In the genomic region with DNA sequence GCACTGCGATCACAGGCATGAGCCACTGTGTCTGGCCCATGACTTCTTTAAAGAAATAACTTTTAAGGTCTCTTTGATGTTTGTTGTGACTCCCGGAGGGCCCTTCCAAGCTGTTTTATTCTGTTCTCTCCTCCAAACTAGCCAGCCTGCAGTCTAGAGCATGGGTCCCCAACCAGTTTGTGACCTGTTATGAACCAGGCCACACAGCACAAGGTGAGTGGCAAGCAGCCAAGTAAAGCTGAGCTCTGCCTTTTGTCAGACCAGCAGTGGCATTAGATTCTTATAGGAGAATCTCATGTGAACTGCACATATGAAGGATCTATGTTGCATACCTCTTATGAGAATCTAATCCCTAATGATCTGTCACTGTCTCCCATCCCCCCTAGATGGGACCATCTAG, we compare ENCODE assay signal across 26 cellular contexts.
"Had no signal": no experiment of that assay in that cellular context is flagged by ENCODE, and none has a peak within 500 bp of the region (broad histone marks: within the 10 kb centered on the region; RNA-seq: fewer than 3 reads in every experiment).

No MANE protein-coding gene starts in this region.

- DNase-seq: glutamatergic neuron; islet precursor cell; left lung; mesendoderm; naive B cell; natural killer cell; nephron progenitor cell; nucleus accumbens; psoas muscle; right lobe of liver; stimulated activated CD4-positive, alpha-beta T cell treated with anti-CD3 and anti-CD28 coated beads, Interleukin-1b, Interleukin-23, amount 100 ng/mL, for 48 hours; stimulated activated CD4-positive, alpha-beta T cell treated with anti-CD3 and anti-CD28 coated beads, Interleukin-2, amount 100 ng/mL, for 48 hours; stimulated activated CD4-positive, alpha-beta T cell treated with anti-CD3 and anti-CD28 coated beads, Interleukin-4, amount 100 ng/mL, for 4 hours; stimulated activated CD8-positive, alpha-beta memory T cell treated with anti-CD3 and anti-CD28 coated beads, Interleukin-4, amount 100 ng/mL, for 48 hours; stimulated activated naive CD8-positive, alpha-beta T cell treated with anti-CD3 and anti-CD28 coated beads, Interleukin-15, Interleukin-2, amounts not matched to agents 100 U/mL and 50 U/mL, for 24 hours; stomach; testis; tibial artery; trophoblast cell; upper lobe of right lung had no signal

- H3K4me1 ChIP-seq: heart left ventricle, left lung, pancreas, psoas muscle, right lobe of liver, stomach, testis, tibial artery, upper lobe of right lung had no signal

- H3K36me3 ChIP-seq: heart left ventricle, left lung, pancreas, right lobe of liver, stomach, tibial artery, upper lobe of right lung had no signal

- H3K4me3 ChIP-seq: heart left ventricle, left lung, lung, pancreas, psoas muscle, right lobe of liver, smooth muscle cell, stomach, testis, tibial artery, upper lobe of right lung had no signal

- H3K27me3 Mint-ChIP-seq: naive B cell; stimulated activated memory B cell treated with anti-CD40 and anti-IgM and Interleukin-4, amounts not matched to agents 10 μg/mL and 1 μg/mL and 100 μg/mL, for 72 hours had no signal

- H3K27ac ChIP-seq: heart left ventricle, left lung, pancreas, psoas muscle, right lobe of liver, stomach, testis, tibial artery, upper lobe of right lung had no signal

- H3K4me1 Mint-ChIP-seq: mesothelial cell of epicardium; naive B cell; natural killer cell; nephron progenitor cell; stimulated activated memory B cell treated with anti-CD40 and anti-IgM and Interleukin-4, amounts not matched to agents 10 μg/mL and 1 μg/mL and 100 μg/mL, for 72 hours had no signal

- H3K9me3 ChIP-seq: left lung, pancreas, psoas muscle, right lobe of liver, stomach, testis, tibial artery, upper lobe of right lung had no signal

- H3K36me3 Mint-ChIP-seq: mesothelial cell of epicardium; naive B cell; natural killer cell; stimulated activated memory B cell treated with anti-CD40 and anti-IgM and Interleukin-4, amounts not matched to agents 10 μg/mL and 1 μg/mL and 100 μg/mL, for 72 hours had no signal

- H3K4me2 ChIP-seq: smooth muscle cell had no signal

- ATAC-seq: left lung; natural killer cell; pancreas; psoas muscle; right lobe of liver; stimulated activated memory B cell treated with anti-CD40 and anti-IgM and Interleukin-4, amounts not matched to agents 10 μg/mL and 1 μg/mL and 100 μg/mL, for 72 hours; stimulated activated naive CD8-positive, alpha-beta T cell treated with anti-CD3 and anti-CD28 coated beads, Interleukin-15, Interleukin-2, amounts not matched to agents 100 U/mL and 50 U/mL, for 24 hours; upper lobe of right lung had no signal

- H3K27ac Mint-ChIP-seq: mesothelial cell of epicardium; naive B cell; natural killer cell; nephron progenitor cell; stimulated activated memory B cell treated with anti-CD40 and anti-IgM and Interleukin-4, amounts not matched to agents 10 μg/mL and 1 μg/mL and 100 μg/mL, for 72 hours had no signal

- H3K4me3 Mint-ChIP-seq: mesothelial cell of epicardium; naive B cell; natural killer cell; nephron progenitor cell; stimulated activated memory B cell treated with anti-CD40 and anti-IgM and Interleukin-4, amounts not matched to agents 10 μg/mL and 1 μg/mL and 100 μg/mL, for 72 hours had no signal

- H3K27me3 ChIP-seq: heart left ventricle, left lung, stomach, testis, tibial artery, upper lobe of right lung had no signal
